Comparison of ENCODE assay signal across 1 cellular context in the genomic region with DNA sequence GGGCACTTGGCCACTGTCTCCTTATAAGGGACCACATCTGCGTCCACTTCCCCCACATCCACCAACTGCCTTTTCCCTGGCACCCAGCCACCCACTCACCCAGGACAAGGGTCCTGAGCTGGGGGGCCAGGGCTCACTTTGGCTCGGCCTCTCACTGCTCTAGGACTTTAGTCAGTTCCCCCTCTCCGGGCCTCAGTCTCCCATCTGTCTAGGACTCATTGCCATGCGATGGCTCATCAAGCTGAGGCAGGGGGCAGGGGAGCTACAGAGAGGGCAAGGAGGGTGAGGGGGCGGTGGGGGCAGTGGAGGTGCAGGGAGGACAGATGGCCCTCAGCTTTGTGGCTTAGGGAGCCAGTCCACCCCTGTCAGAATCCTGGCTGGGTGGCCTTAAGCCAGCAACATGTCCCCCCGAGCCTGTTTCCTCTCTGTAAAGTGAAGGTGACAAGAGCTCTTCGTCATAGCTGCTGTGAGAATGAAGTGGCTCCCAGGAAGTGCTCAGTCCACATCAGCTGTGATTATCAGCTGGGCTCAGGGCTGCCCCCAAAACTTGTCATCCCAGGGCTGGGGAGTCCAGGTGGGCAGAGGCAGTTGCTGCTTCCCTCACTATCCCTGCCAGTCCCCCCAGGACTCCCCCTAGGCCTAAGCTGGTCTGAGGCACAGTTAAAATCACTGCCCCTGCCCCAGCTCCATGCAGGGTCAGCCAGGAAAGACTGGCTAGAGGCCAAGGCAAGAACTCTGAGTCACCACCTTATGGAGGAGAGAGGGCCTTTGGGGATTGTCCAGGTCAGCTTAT.
TF ChIP-seq lines count a peak whose summit lies in the region.

No MANE protein-coding gene starts in this region.

TF ChIP-seq in HepG2, 621 proteins besides CTCF, POLR2A, EP300 and RAD21:
- no peak for TF ChIP-seq KLF11 (CRISPR knock-in tag; IDR thresholded peaks at IDR 0.05)
- no peak for TF ChIP-seq MTA3 (CRISPR knock-in tag; IDR thresholded peaks at IDR 0.05)
- TF ChIP-seq, protein P1, sequence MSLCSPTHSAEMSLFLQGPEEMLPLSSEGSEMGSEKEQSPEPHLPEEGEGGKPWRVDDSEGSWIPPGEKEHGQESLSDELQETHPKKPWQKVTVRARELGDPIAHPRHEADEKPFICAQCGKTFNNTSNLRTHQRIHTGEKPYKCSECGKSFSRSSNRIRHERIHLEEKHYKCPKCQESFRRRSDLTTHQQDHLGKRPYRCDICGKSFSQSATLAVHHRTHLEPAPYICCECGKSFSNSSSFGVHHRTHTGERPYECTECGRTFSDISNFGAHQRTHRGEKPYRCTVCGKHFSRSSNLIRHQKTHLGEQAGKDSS (CRISPR knock-in tag; IDR thresholded peaks at IDR 0.05; ENCODE audit: borderline replicate concordance, low read depth): peak; percentile 63; the same call in 1 of the 2 replicates
- TF ChIP-seq SPEN (CRISPR knock-in tag; IDR thresholded peaks at IDR 0.05; ENCODE audit: low read depth): no peak
- TF ChIP-seq ZNF460 (CRISPR knock-in tag; IDR thresholded peaks at IDR 0.05; ENCODE audit: borderline replicate concordance): no peak
